12 cellular contexts compared by ENCODE assay signal in the genomic region with DNA sequence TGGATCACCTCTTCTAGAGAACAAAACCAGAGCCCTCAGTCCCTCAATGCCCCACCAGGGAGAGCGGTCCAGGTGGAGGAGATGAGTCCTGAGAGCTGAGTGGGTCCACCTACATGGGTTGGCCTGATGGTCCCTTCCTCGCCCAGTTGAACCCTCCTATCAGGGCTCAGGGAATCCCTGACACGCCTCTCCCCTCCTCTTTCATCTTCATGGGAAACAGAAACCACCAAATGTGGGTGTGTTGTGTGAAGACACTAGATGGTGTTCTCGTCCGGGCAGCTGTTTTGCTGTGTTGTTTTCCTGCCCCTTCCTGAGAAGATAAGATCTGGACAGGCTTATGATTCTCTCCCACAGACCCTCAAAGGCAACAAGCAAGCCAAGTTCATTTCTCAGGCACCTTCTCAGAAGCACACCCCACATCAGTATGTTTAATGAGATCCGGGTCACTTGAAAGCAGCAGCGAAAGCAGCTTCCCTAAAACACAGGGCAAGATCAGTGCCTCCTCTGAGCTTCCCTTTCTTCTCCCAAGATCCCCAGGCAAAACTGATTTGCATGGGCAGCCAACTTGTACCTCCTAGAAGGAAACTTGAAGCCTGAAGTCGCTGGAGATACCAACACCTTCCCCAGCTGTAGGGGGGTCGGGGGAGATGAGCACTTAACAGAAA. TPM values are rescaled to one million over a fixed set of nuclear protein-coding genes. Genes with fewer than 3 reads are reported as not detected.
A peak's percentile ranks its signal among the peaks of the same experiment; 100 is the strongest.
DNase-seq lines count a peak whose midpoint lies in the region; ATAC-seq lines count a peak whose summit lies in the region.
"Had no signal": no experiment of that assay in that cellular context is flagged by ENCODE, and none has a peak within 500 bp of the region (broad histone marks: within the 10 kb centered on the region; RNA-seq: fewer than 3 reads in every experiment).

No MANE protein-coding gene starts in this region.

- peak; percentile 32 for ATAC-seq in GM18909 (IDR thresholded peaks at IDR 0.05; ENCODE audit: poor library complexity, unreplicated experiment)
- peak; percentile 37 for ATAC-seq in HG02798 (IDR thresholded peaks at IDR 0.05; ENCODE audit: poor library complexity, unreplicated experiment)
- ATAC-seq in right cardiac atrium = no peak
- no peak for ATAC-seq in HG03025 (IDR thresholded peaks at IDR 0.05; ENCODE audit: low FRiP score, unreplicated experiment)

- DNase-seq in SW480 (ENCODE audit: low spot score) (peak; percentile 76), HK-2 (ENCODE audit: unreplicated experiment) (no peak), right cardiac atrium (no peak)
- no peak for DNase-seq in effector CD8-positive, alpha-beta T cell (lab: John Stamatoyannopoulos, UW)
- DNase-seq: amniotic stem cell, foreskin melanocyte had no signal

- WGBS in right cardiac atrium = 62% methylated on average over 9 of the region's 9 CpGs

- peak overlapping the region; percentile 82 to 93 (median 91) for H3K4me2 ChIP-seq in BLaER1 treated with 17β-estradiol and CSF1 and Interleukin-3, amounts not matched to agents 10 nM and 100 nM
- H3K4me2 ChIP-seq: neural progenitor cell had no signal

- H3K9ac ChIP-seq in BLaER1 treated with 17β-estradiol and CSF1 and Interleukin-3, amounts not matched to agents 10 nM and 100 nM = peak overlapping the region; percentile 13 to 67 (median 54); a peak in 18 of 22 replicates
- H3K9ac ChIP-seq: neural progenitor cell had no signal

- H3K27ac ChIP-seq in BLaER1 treated with 17β-estradiol and CSF1 and Interleukin-3, amounts not matched to agents 10 nM and 100 nM = peak overlapping the region; percentile 31 to 86 (median 75); a peak in 19 of 22 replicates
- H3K27ac ChIP-seq in right cardiac atrium (ENCODE audit: low read length) = no peak overlapping the region
- H3K27ac ChIP-seq: neural progenitor cell, SJSA1 had no signal

- intact Hi-C loops in right cardiac atrium (cut with DNase I) = no loop called here

- peaks cover 0 to 9% (median 0%) of the 10 kb centered on the region in 11 experiments; a peak in 8 of 22 replicates for H3K9me3 ChIP-seq in BLaER1 treated with 17β-estradiol and CSF1 and Interleukin-3, amounts not matched to agents 10 nM and 100 nM (replicated peaks in 1 of 11)
- H3K9me3 ChIP-seq in right cardiac atrium (ENCODE audit: control insufficient read depth, low read length) = no peaks in the 10 kb centered on the region
- H3K9me3 ChIP-seq: SJSA1 had no signal

- no peaks in the 10 kb centered on the region for H4K20me1 ChIP-seq in BLaER1 treated with 17β-estradiol and CSF1 and Interleukin-3, amounts not matched to agents 10 nM and 100 nM

- H3K4me3 ChIP-seq in BLaER1 treated with 17β-estradiol and CSF1 and Interleukin-3, amounts not matched to agents 10 nM and 100 nM = peak overlapping the region in 7 of 10 experiments; percentile 30 to 53 (median 41); a peak in 14 of 20 replicates
- H3K4me3 ChIP-seq in right cardiac atrium (ENCODE audit: low read length) = no peak overlapping the region
- H3K4me3 ChIP-seq: neural progenitor cell, SJSA1 had no signal

- H3K4me1 ChIP-seq in BLaER1 treated with 17β-estradiol and CSF1 and Interleukin-3, amounts not matched to agents 10 nM and 100 nM = peaks cover 65 to 77% (median 73%) of the 10 kb centered on the region in 10 experiments
- H3K4me1 ChIP-seq in right cardiac atrium (ENCODE audit: control insufficient read depth, insufficient read depth, low read length) = peaks cover 4% of the 10 kb centered on the region
- H3K4me1 ChIP-seq: neural progenitor cell had no signal

- no peaks in the 10 kb centered on the region for H3K36me3 ChIP-seq in BLaER1 treated with 17β-estradiol and CSF1 and Interleukin-3, amounts not matched to agents 10 nM and 100 nM
- H3K36me3 ChIP-seq: neural progenitor cell, SJSA1 had no signal

- no peaks in the 10 kb centered on the region for H3K27me3 ChIP-seq in BLaER1 treated with 17β-estradiol and CSF1 and Interleukin-3, amounts not matched to agents 10 nM and 100 nM
- no peaks in the 10 kb centered on the region for H3K27me3 ChIP-seq in right cardiac atrium (ENCODE audit: control insufficient read depth, insufficient read depth)
- H3K27me3 ChIP-seq: neural progenitor cell, SJSA1 had no signal

RNA-seq across cellular contexts. Expression of gene POU2AF1, which starts 35.3 kb away (rescaled TPM):
- total RNA-seq in right cardiac atrium = under 1 TPM in 2 of 4 donors, not detected in 2; 0.23 to 0.35 TPM
- polyA plus RNA-seq in right cardiac atrium = not detected
- total RNA-seq: SJSA1 had no signal

Comparison
In these comparisons a context has a peak if more than half of its experiments do, and no peak if none do; other contexts are left out.
1. ATAC-seq: peak in GM18909 (single experiment) and HG02798 (single experiment); none in right cardiac atrium (0 of 2) and HG03025 (single experiment).